In the genomic region with DNA sequence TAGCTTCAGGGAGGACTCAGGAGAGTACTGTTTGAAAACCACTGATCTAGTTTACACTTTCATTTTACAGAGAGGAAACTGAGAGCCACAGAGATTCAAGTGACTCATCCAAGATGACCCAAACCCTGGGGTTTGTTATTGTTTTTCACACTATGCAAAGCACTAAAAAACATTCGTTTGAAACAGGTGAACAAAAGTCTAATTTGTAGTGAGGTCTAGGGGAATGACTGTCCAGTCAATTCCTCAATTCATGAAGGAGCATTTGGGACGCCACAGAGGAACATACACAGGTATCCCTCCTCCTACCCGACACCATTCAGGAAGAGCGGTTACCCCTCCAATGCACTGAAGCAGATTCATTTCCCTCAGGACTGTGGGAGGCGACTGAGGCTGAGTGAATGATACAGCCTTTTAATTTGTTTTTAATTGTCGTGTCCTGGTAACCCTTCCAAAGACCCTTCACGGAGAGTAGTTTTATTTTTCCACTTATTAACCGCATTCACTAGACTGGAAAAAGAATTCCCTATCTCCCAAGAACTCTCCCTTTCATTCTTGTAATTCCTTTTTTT, we compare ENCODE assay signal across 8 cellular contexts. TPM values are rescaled to one million over a fixed set of nuclear protein-coding genes. Genes with fewer than 3 reads are reported as not detected.
DNase-seq lines count a peak whose midpoint lies in the region; ATAC-seq and TF ChIP-seq lines count a peak whose summit lies in the region.

No MANE protein-coding gene starts in this region.

- peak overlapping the region in 4 of 6 donors; percentile 45 to 50 (median 48) for H3K27ac Mint-ChIP-seq in immature natural killer cell

- no peaks in the 10 kb centered on the region for H4K20me1 ChIP-seq in SK-N-SH (ENCODE audit: insufficient read depth)

- H3K9ac ChIP-seq in SK-N-SH: no peak overlapping the region

- peaks cover 0 to 5% (median 1%) of the 10 kb centered on the region in 6 donors for H3K9me3 Mint-ChIP-seq in immature natural killer cell

- H3K27ac ChIP-seq in SK-N-SH (ENCODE audit: low read depth in 2 of 2, low read length in 1 of 2): no peak overlapping the region
- H3K27ac ChIP-seq in testis: peak overlapping the region in 1 of 2 donors; percentile 71

- no peak for TF ChIP-seq EP300 in SK-N-SH (IDR thresholded peaks at IDR 0.05; ENCODE audit: borderline replicate concordance in 1 of 2, low read depth in 1 of 2, low read length in 1 of 2)

- no peaks in the 10 kb centered on the region for H3K9me3 ChIP-seq in SK-N-SH
- no peaks in the 10 kb centered on the region for H3K9me3 ChIP-seq in testis

- ATAC-seq in GM18868 (IDR thresholded peaks at IDR 0.05; ENCODE audit: unreplicated experiment): peak; percentile 98
- ATAC-seq in HG02852 (IDR thresholded peaks at IDR 0.05; ENCODE audit: unreplicated experiment): peak; percentile 99

- no peak overlapping the region for H3K4me3 ChIP-seq in SK-N-SH (ENCODE audit: low read depth in 2 of 2, low read length in 1 of 2)
- no peak overlapping the region for H3K4me3 ChIP-seq in testis

- H3F3A ChIP-seq in SK-N-SH (replicated peaks; ENCODE audit: insufficient read depth): peaks cover 4% of the 10 kb centered on the region

- no peak for TF ChIP-seq RAD21 in SK-N-SH (IDR thresholded peaks at IDR 0.05; ENCODE audit: low read length)

- 84% methylated on average over 8 of the region's 8 CpGs for WGBS in SK-N-SH (ENCODE audit: low lambda C conversion rate)
- WGBS in testis, 2 donors: 33 to 41% methylated on average over 8 of the region's 8 CpGs

- no peaks in the 10 kb centered on the region for H3K79me2 ChIP-seq in SK-N-SH (ENCODE audit: insufficient read depth)

- H3K27me3 Mint-ChIP-seq in immature natural killer cell (ENCODE audit: low read depth in 3 of 3): peaks cover 0 to 2% (median 0%) of the 10 kb centered on the region in 3 donors

- no peak overlapping the region for H2AFZ ChIP-seq in SK-N-SH (ENCODE audit: low read depth)

- H3K27me3 ChIP-seq in SK-N-SH (ENCODE audit: insufficient read depth): no peaks in the 10 kb centered on the region
- H3K27me3 ChIP-seq in testis: no peaks in the 10 kb centered on the region

- H3K36me3 Mint-ChIP-seq in immature natural killer cell: peaks cover 0 to 8% (median 0%) of the 10 kb centered on the region in 3 donors

- DNase-seq in SK-N-SH (no peak), immature natural killer cell (peak; percentile 10 to 18 (median 13)), testis (no peak), epidermal melanocyte (ENCODE audit: insufficient read length, low spot score) (no peak), head of caudate nucleus (no peak)
- no peak for DNase-seq in activated CD8-positive, alpha-beta memory T cell treated with anti-CD3 and anti-CD28 coated beads, Interleukin-2, amount 50 U/mL, for 4 hours

- no peaks in the 10 kb centered on the region for H3K4me1 Mint-ChIP-seq in immature natural killer cell

- no peak for TF ChIP-seq POLR2A in testis (IDR thresholded peaks at IDR 0.05)

- POLR2A ChIA-PET in SK-N-SH (lab: Yijun Ruan, JAX): no interaction called here

- H3K9me2 ChIP-seq in SK-N-SH: no peaks in the 10 kb centered on the region

- H3K4me3 Mint-ChIP-seq in immature natural killer cell: peak overlapping the region in 2 of 5 donors; percentile 8 to 22

- 0 out of 2 replicates have a peak overlapping the region, but pooled peaks have one; percentile 8 for H3K4me2 ChIP-seq in SK-N-SH

- no peak for TF ChIP-seq CTCF in SK-N-SH (IDR thresholded peaks at IDR 0.05)
- no peak for TF ChIP-seq CTCF in testis (IDR thresholded peaks at IDR 0.05)

- H3K36me3 ChIP-seq in SK-N-SH (replicated peaks in 1 of 2; ENCODE audit: control insufficient read depth in 1 of 2, insufficient read depth in 2 of 2, low read length in 1 of 2): no peaks in the 10 kb centered on the region
- no peaks in the 10 kb centered on the region for H3K36me3 ChIP-seq in testis (ENCODE audit: low read depth, missing control alignments)

- intact Hi-C loops in testis (cut with DNase I; ENCODE audit: low total_unique reads) (no loop called here), head of caudate nucleus (cut with DNase I) (loop anchor here (10.0 kb wide), 1 partner anchor 382 kb away; no protein-coding TSS in a partner anchor)

- H3K4me1 ChIP-seq in SK-N-SH (ENCODE audit: control insufficient read depth in 1 of 2, insufficient read depth in 2 of 2, low read depth in 1 of 2, low read length in 1 of 2) (no peaks in the 10 kb centered on the region; a peak in 1 of 4 replicates), testis (no peaks in the 10 kb centered on the region)

- CTCF ChIA-PET in SK-N-SH (lab: Yijun Ruan, JAX): no interaction called here

TF ChIP-seq in SK-N-SH, 30 proteins besides CTCF, POLR2A, EP300 and RAD21:
- TF ChIP-seq, protein P1, sequence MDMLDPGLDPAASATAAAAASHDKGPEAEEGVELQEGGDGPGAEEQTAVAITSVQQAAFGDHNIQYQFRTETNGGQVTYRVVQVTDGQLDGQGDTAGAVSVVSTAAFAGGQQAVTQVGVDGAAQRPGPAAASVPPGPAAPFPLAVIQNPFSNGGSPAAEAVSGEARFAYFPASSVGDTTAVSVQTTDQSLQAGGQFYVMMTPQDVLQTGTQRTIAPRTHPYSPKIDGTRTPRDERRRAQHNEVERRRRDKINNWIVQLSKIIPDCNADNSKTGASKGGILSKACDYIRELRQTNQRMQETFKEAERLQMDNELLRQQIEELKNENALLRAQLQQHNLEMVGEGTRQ (IDR thresholded peaks at IDR 0.05; ENCODE audit: borderline replicate concordance, low read depth, low read length): no peak
- TF ChIP-seq, protein P2, sequence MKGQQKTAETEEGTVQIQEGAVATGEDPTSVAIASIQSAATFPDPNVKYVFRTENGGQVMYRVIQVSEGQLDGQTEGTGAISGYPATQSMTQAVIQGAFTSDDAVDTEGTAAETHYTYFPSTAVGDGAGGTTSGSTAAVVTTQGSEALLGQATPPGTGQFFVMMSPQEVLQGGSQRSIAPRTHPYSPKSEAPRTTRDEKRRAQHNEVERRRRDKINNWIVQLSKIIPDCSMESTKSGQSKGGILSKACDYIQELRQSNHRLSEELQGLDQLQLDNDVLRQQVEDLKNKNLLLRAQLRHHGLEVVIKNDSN (IDR thresholded peaks at IDR 0.05; ENCODE audit: borderline replicate concordance, low read depth): no peak
- no peak for TF ChIP-seq RXRA (IDR thresholded peaks at IDR 0.05; ENCODE audit: borderline replicate concordance, low read depth)

RNA-seq across cellular contexts. Expression of a gene that starts 30.3 kb away (rescaled TPM):
- polyA plus RNA-seq in SK-N-SH (2012; rRNA removed): not detected in 2 replicates
- not detected in 2 replicates for polyA plus RNA-seq in SK-N-SH (2012; cell fraction: cytosol; rRNA removed)
- polyA plus RNA-seq in SK-N-SH (2012; cell fraction: nucleus; rRNA removed): not detected in 2 replicates
- polyA plus RNA-seq in immature natural killer cell: 1 to 10 TPM in 1 of 3 donors, under 1 TPM in 2; 0.55 to 4.5 (median 0.72) TPM
- under 1 TPM in 1 of 2 donors, not detected in 1; 0.06 TPM for total RNA-seq in testis
- polyA plus RNA-seq in testis (ENCODE audit: insufficient read depth, low read depth, low replicate concordance): 0.21 TPM

RNA-seq across cellular contexts. Expression of a gene that starts 52.1 kb away (rescaled TPM):
- polyA plus RNA-seq in SK-N-SH (2012; rRNA removed) (0.03 TPM in 1 of 2 replicates, not detected in the other), immature natural killer cell (10 to 100 TPM; 16.6 to 24.7 (median 20.0) TPM), testis (ENCODE audit: insufficient read depth, low read depth, low replicate concordance) (2.8 TPM)
- 0.03 TPM in 1 of 2 replicates, not detected in the other for polyA plus RNA-seq in SK-N-SH (2012; cell fraction: cytosol; rRNA removed)
- polyA plus RNA-seq in SK-N-SH (2012; cell fraction: nucleus; rRNA removed): 0.04 TPM in 1 of 2 replicates, not detected in the other
- 1 to 10 TPM; 2.8 to 5.5 TPM for total RNA-seq in testis

Comparison
In these comparisons a context has a peak if more than half of its experiments do, and no peak if none do; other contexts are left out.
1. DNase-seq: peak in immature natural killer cell (3 of 3); none in SK-N-SH (single experiment), testis (single experiment), epidermal melanocyte (single experiment), activated CD8-positive, alpha-beta memory T cell treated with anti-CD3 and anti-CD28 coated beads, Interleukin-2, amount 50 U/mL, for 4 hours (single experiment) and head of caudate nucleus (0 of 42).